Comparison of ENCODE assay signal across 8 cellular contexts in genomic region chr1:234980224-234980656, GRCh38.
DNase-seq lines count a peak whose midpoint lies in the region; ATAC-seq and TF ChIP-seq lines count a peak whose summit lies in the region.

No MANE protein-coding gene starts in this region.

- H3K4me2 ChIP-seq in osteoblast (ENCODE audit: insufficient read depth, low read length) = peak overlapping the region; percentile 73

- peak; percentile 8 for ATAC-seq in CD8-positive, alpha-beta T cell
- peak; percentile 3 for ATAC-seq in HG03460 (IDR thresholded peaks at IDR 0.05; ENCODE audit: unreplicated experiment)

- no peak for DNase-seq in CD8-positive, alpha-beta T cell
- DNase-seq in osteoblast (ENCODE audit: insufficient read length, low spot score, missing footprints) (peak; percentile 79), SW 1271 (lab: John Stamatoyannopoulos, UW) (no peak), T-helper 9 cell (no peak), DMS 273 (lab: John Stamatoyannopoulos, UW; ENCODE audit: unreplicated experiment) (no peak), NCI-H2171 (lab: John Stamatoyannopoulos, UW) (no peak)

- intact Hi-C loops in CD8-positive, alpha-beta T cell (cut with DNase I, micrococcal nuclease) = loop anchor here in 1 of 2 experiments (2.0 kb wide), 1 partner anchor 31 kb away; no protein-coding TSS in a partner anchor

- H3K27me3 Mint-ChIP-seq in CD8-positive, alpha-beta T cell (ENCODE audit: low read depth) = no peaks in the 10 kb centered on the region

- no peaks in the 10 kb centered on the region for H3K79me2 ChIP-seq in osteoblast (ENCODE audit: insufficient read depth, low read length)

- H2AFZ ChIP-seq in osteoblast (ENCODE audit: low read length) = no peak overlapping the region

- CTCF ChIA-PET in CD8-positive, alpha-beta T cell (lab: Charles Lee) = interaction anchor here (1.3 kb wide), 1 partner anchor 8 kb away, joined by 3 read pairs; no protein-coding TSS in a partner anchor

- TF ChIP-seq CTCF in CD8-positive, alpha-beta T cell (IDR thresholded peaks at IDR 0.05) = no peak
- TF ChIP-seq CTCF in osteoblast (IDR thresholded peaks at IDR 0.05; ENCODE audit: extremely low read depth, low read depth, low read length) = no peak

- peaks cover 48% of the 10 kb centered on the region for H3K4me1 Mint-ChIP-seq in CD8-positive, alpha-beta T cell (ENCODE audit: low read depth)

- H3K36me3 ChIP-seq in CD8-positive, alpha-beta T cell (ENCODE audit: insufficient read depth, low read length) = no peaks in the 10 kb centered on the region
- no peaks in the 10 kb centered on the region for H3K36me3 ChIP-seq in osteoblast (ENCODE audit: insufficient read depth, low read length)

- H3K4me3 Mint-ChIP-seq in CD8-positive, alpha-beta T cell = peak overlapping the region; percentile 15

- peaks cover 35% of the 10 kb centered on the region for H3K4me1 ChIP-seq in CD8-positive, alpha-beta T cell (ENCODE audit: insufficient read depth, low read length)
- H3K4me1 ChIP-seq in osteoblast (ENCODE audit: insufficient read depth, low read length) = peaks cover 69% of the 10 kb centered on the region

- no peak overlapping the region for H3K4me3 ChIP-seq in CD8-positive, alpha-beta T cell (ENCODE audit: low read depth, low read length)
- peak overlapping the region; percentile 7 for H3K4me3 ChIP-seq in osteoblast (ENCODE audit: insufficient read depth, low read length)

- peak overlapping the region; percentile 85 for H3K27ac Mint-ChIP-seq in CD8-positive, alpha-beta T cell

- no peak overlapping the region for H3K27ac ChIP-seq in CD8-positive, alpha-beta T cell (ENCODE audit: low read depth, low read length)
- H3K27ac ChIP-seq in cingulate gyrus (ENCODE audit: low read depth, low read length) (peak overlapping the region; percentile 78), osteoblast (ENCODE audit: low read depth, low read length) (peak overlapping the region; percentile 100)

- H4K20me1 ChIP-seq in osteoblast (ENCODE audit: insufficient read depth, low read length) = no peaks in the 10 kb centered on the region

- no peaks in the 10 kb centered on the region for H3K9me3 Mint-ChIP-seq in CD8-positive, alpha-beta T cell

- POLR2A ChIA-PET in CD8-positive, alpha-beta T cell (lab: Charles Lee) = interaction anchor here (1.3 to 3.2 kb wide), 5 partner anchors 9 to 502 kb away, joined by 4 to 17 read pairs (median 7); partner anchors contain the start of gene IRF2BP2

- H3K27me3 ChIP-seq in CD8-positive, alpha-beta T cell (ENCODE audit: insufficient read depth, low read length) = no peaks in the 10 kb centered on the region
- no peaks in the 10 kb centered on the region for H3K27me3 ChIP-seq in osteoblast (ENCODE audit: insufficient read depth, low read length)

- H3K9me3 ChIP-seq in CD8-positive, alpha-beta T cell (ENCODE audit: low read length) = no peaks in the 10 kb centered on the region
- no peaks in the 10 kb centered on the region for H3K9me3 ChIP-seq in osteoblast (ENCODE audit: low read depth, low read length)

- no peaks in the 10 kb centered on the region for H3K36me3 Mint-ChIP-seq in CD8-positive, alpha-beta T cell
